ENCODE assay signal across 10 cellular contexts in genomic region chr2:39779926-39780325, GRCh38. TPM values are rescaled to one million over a fixed set of nuclear protein-coding genes. Genes with fewer than 3 reads are reported as not detected.
DNase-seq lines count a peak whose midpoint lies in the region; ATAC-seq, FAIRE-seq and TF ChIP-seq lines count a peak whose summit lies in the region.
"Had no signal": no experiment of that assay in that cellular context is flagged by ENCODE, and none has a peak within 500 bp of the region (broad histone marks: within the 10 kb centered on the region; RNA-seq: fewer than 3 reads in every experiment).

No MANE protein-coding gene starts in this region.

- no peaks in the 10 kb centered on the region for H3K9me3 ChIP-seq in uterus
- H3K9me3 ChIP-seq in small intestine (ENCODE audit: control insufficient read depth, low read depth), result no peaks in the 10 kb centered on the region

- H3K36me3 ChIP-seq in uterus, result no peaks in the 10 kb centered on the region
- no peaks in the 10 kb centered on the region for H3K36me3 ChIP-seq in small intestine (ENCODE audit: control insufficient read depth in 2 of 2, insufficient read depth in 2 of 2, low read length in 2 of 2)

- H3K4me1 Mint-ChIP-seq in activated naive CD4-positive, alpha-beta T cell treated with anti-CD3 and anti-CD28 coated beads, Interleukin-2, amount 50 U/mL, for 24 hours, result peaks cover 66% of the 10 kb centered on the region
- peaks cover 65% of the 10 kb centered on the region for H3K4me1 Mint-ChIP-seq in activated naive CD8-positive, alpha-beta T cell treated with anti-CD3 and anti-CD28 coated beads, Interleukin-2, amount 50 U/mL, for 24 hours
- peaks cover 37 to 56% (median 37%) of the 10 kb centered on the region in 3 donors for H3K4me1 Mint-ChIP-seq in naive B cell

- no peaks in the 10 kb centered on the region for H3K27me3 Mint-ChIP-seq in activated naive CD4-positive, alpha-beta T cell treated with anti-CD3 and anti-CD28 coated beads, Interleukin-2, amount 50 U/mL, for 24 hours
- H3K27me3 Mint-ChIP-seq in activated naive CD8-positive, alpha-beta T cell treated with anti-CD3 and anti-CD28 coated beads, Interleukin-2, amount 50 U/mL, for 24 hours, result no peaks in the 10 kb centered on the region
- no peaks in the 10 kb centered on the region for H3K27me3 Mint-ChIP-seq in naive B cell

- H3K36me3 Mint-ChIP-seq in activated naive CD4-positive, alpha-beta T cell treated with anti-CD3 and anti-CD28 coated beads, Interleukin-2, amount 50 U/mL, for 24 hours, result peaks cover 10% of the 10 kb centered on the region
- peaks cover 18 to 32% of the 10 kb centered on the region in 2 donors for H3K36me3 Mint-ChIP-seq in activated naive CD4-positive, alpha-beta T cell treated with anti-CD3 and anti-CD28 coated beads, Interleukin-2, amount 50 U/mL, for 72 hours
- H3K36me3 Mint-ChIP-seq in activated naive CD8-positive, alpha-beta T cell treated with anti-CD3 and anti-CD28 coated beads, Interleukin-2, amount 50 U/mL, for 24 hours (ENCODE audit: low read depth), result peaks cover 28% of the 10 kb centered on the region
- H3K36me3 Mint-ChIP-seq in naive B cell, result no peaks in the 10 kb centered on the region

- no peak for DNase-seq in activated naive CD4-positive, alpha-beta T cell treated with anti-CD3 and anti-CD28 coated beads, Interleukin-2, amount 50 U/mL, for 72 hours (ENCODE audit: low spot score in 2 of 2)
- no peak for DNase-seq in activated naive CD8-positive, alpha-beta T cell treated with anti-CD3 and anti-CD28 coated beads, Interleukin-2, amount 50 U/mL, for 24 hours
- DNase-seq in naive B cell, result no peak
- DNase-seq in uterus, result no peak
- DNase-seq in small intestine, result no peak
- no peak for DNase-seq in NCI-H446 (lab: John Stamatoyannopoulos, UW)
- DNase-seq: NCI-H69 had no signal

- H3K27me3 ChIP-seq in uterus (no peaks in the 10 kb centered on the region), small intestine (ENCODE audit: control insufficient read depth in 2 of 2, insufficient read depth in 2 of 2, low read length in 2 of 2) (no peaks in the 10 kb centered on the region)

- no peak for TF ChIP-seq POLR2A in uterus (IDR thresholded peaks at IDR 0.05)

- FAIRE-seq in small intestine (lab: Jason Lieb, UNC), result no peak
- FAIRE-seq: islet of Langerhans had no signal

- intact Hi-C loops in uterus (cut with DNase I; ENCODE audit: low total_unique reads), result no loop called here

- H3K9me3 Mint-ChIP-seq in activated naive CD4-positive, alpha-beta T cell treated with anti-CD3 and anti-CD28 coated beads, Interleukin-2, amount 50 U/mL, for 24 hours, result no peaks in the 10 kb centered on the region
- no peaks in the 10 kb centered on the region for H3K9me3 Mint-ChIP-seq in activated naive CD4-positive, alpha-beta T cell treated with anti-CD3 and anti-CD28 coated beads, Interleukin-2, amount 50 U/mL, for 72 hours
- no peaks in the 10 kb centered on the region for H3K9me3 Mint-ChIP-seq in activated naive CD8-positive, alpha-beta T cell treated with anti-CD3 and anti-CD28 coated beads, Interleukin-2, amount 50 U/mL, for 24 hours
- H3K9me3 Mint-ChIP-seq in naive B cell, result no peaks in the 10 kb centered on the region

- H3K4me3 ChIP-seq in uterus (peak overlapping the region in 1 of 2 donors; percentile 88), small intestine (ENCODE audit: low read depth in 1 of 2, low read length in 2 of 2) (no peak overlapping the region)

- no peak for ATAC-seq in activated naive CD4-positive, alpha-beta T cell treated with anti-CD3 and anti-CD28 coated beads, Interleukin-2, amount 50 U/mL, for 72 hours
- no peak for ATAC-seq in activated naive CD8-positive, alpha-beta T cell treated with anti-CD3 and anti-CD28 coated beads, Interleukin-2, amount 50 U/mL, for 24 hours
- no peak for ATAC-seq in naive B cell (ENCODE audit: low read depth in 2 of 2)
- ATAC-seq in GM18867 (IDR thresholded peaks at IDR 0.05; ENCODE audit: unreplicated experiment), result no peak

- WGBS in small intestine, 3 donors, result 92 to 95% (median 93%) methylated on average over 6 of the region's 6 CpGs

- peak overlapping the region; percentile 99 for H3K4me3 Mint-ChIP-seq in activated naive CD4-positive, alpha-beta T cell treated with anti-CD3 and anti-CD28 coated beads, Interleukin-2, amount 50 U/mL, for 24 hours
- peak overlapping the region; percentile 94 for H3K4me3 Mint-ChIP-seq in activated naive CD8-positive, alpha-beta T cell treated with anti-CD3 and anti-CD28 coated beads, Interleukin-2, amount 50 U/mL, for 24 hours
- peak overlapping the region; percentile 89 to 98 (median 96) for H3K4me3 Mint-ChIP-seq in naive B cell

- H3K4me1 ChIP-seq in uterus, result peaks cover 0 to 5% of the 10 kb centered on the region in 2 donors
- H3K4me1 ChIP-seq in small intestine (ENCODE audit: control insufficient read depth in 2 of 2, insufficient read depth in 1 of 2, low read depth in 1 of 2, low read length in 1 of 2), result peaks cover 0 to 3% of the 10 kb centered on the region in 2 donors

- no peak overlapping the region for H3K27ac Mint-ChIP-seq in activated naive CD4-positive, alpha-beta T cell treated with anti-CD3 and anti-CD28 coated beads, Interleukin-2, amount 50 U/mL, for 24 hours
- H3K27ac Mint-ChIP-seq in activated naive CD4-positive, alpha-beta T cell treated with anti-CD3 and anti-CD28 coated beads, Interleukin-2, amount 50 U/mL, for 72 hours, result peak overlapping the region in 1 of 2 donors; percentile 92
- peak overlapping the region; percentile 66 for H3K27ac Mint-ChIP-seq in activated naive CD8-positive, alpha-beta T cell treated with anti-CD3 and anti-CD28 coated beads, Interleukin-2, amount 50 U/mL, for 24 hours
- H3K27ac Mint-ChIP-seq in naive B cell, result peak overlapping the region in 4 of 6 donors; percentile 15 to 92 (median 55)

- no peak for TF ChIP-seq CTCF in uterus (IDR thresholded peaks at IDR 0.05)

- H3K27ac ChIP-seq in uterus (peak overlapping the region; percentile 84 to 92), small intestine (ENCODE audit: low read depth in 1 of 2, low read length in 1 of 2) (no peak overlapping the region)

RNA-seq across cellular contexts. Expression of gene THUMPD2, which starts 0.9 kb away (rescaled TPM):
- total RNA-seq in activated naive CD4-positive, alpha-beta T cell treated with anti-CD3 and anti-CD28 coated beads, Interleukin-2, amount 50 U/mL, for 72 hours, result 10 to 100 TPM; 12.8 to 14.0 TPM
- polyA plus RNA-seq in naive B cell (ENCODE audit: low read depth in 6 of 6) (10 to 100 TPM in 2 of 6 donors, 1 to 10 TPM in 4; 5.2 to 15.2 (median 6.1) TPM), small intestine (10 to 100 TPM in 1 of 3 donors, 1 to 10 TPM in 2; 6.5 to 10.7 (median 8.9) TPM)
- total RNA-seq in uterus, result 10 to 100 TPM in 2 of 4 donors, 1 to 10 TPM in 2; 3.8 to 25.1 (median 15.8) TPM

Comparison
In these comparisons a context has a peak if more than half of its experiments do, and no peak if none do; other contexts are left out.
1. H3K27ac ChIP-seq: peak in uterus (2 of 2); none in small intestine (0 of 2).
2. Peak in every context shown above with its lines, with median percentiles within 50 percentile points of each other: H3K4me3 Mint-ChIP-seq.